In genomic region chr6:137883400-137883888, GRCh38 we compare ENCODE assay signal across 10 cellular contexts. TPM values are rescaled to one million over a fixed set of nuclear protein-coding genes. Genes with fewer than 3 reads are reported as not detected.
DNase-seq lines count a peak whose midpoint lies in the region; ATAC-seq and TF ChIP-seq lines count a peak whose summit lies in the region.
"Had no signal": no experiment of that assay in that cellular context is flagged by ENCODE, and none has a peak within 500 bp of the region (broad histone marks: within the 10 kb centered on the region; RNA-seq: fewer than 3 reads in every experiment).

No MANE protein-coding gene starts in this region.

- DNase-seq in SKM-1 (lab: John Stamatoyannopoulos, UW; ENCODE audit: unreplicated experiment) (peak; percentile 50), osteoblast (ENCODE audit: insufficient read length, low spot score, missing footprints) (no peak), 8988T (no peak), HPDE6-E6E7 (ENCODE audit: extremely low spot score) (no peak)
- DNase-seq in effector CD8-positive, alpha-beta T cell (lab: John Stamatoyannopoulos, UW): peak; percentile 20
- DNase-seq in activated CD4-positive, CD25-positive, alpha-beta regulatory T cell treated with anti-CD3 and anti-CD28 coated beads, Interleukin-2, amount 50 U/mL, for 72 hours: no peak

- no peak overlapping the region for H3K4me3 ChIP-seq in osteoblast (ENCODE audit: insufficient read depth, low read length)
- H3K4me3 ChIP-seq: cardiac muscle cell had no signal

- no peak for TF ChIP-seq CTCF in osteoblast (IDR thresholded peaks at IDR 0.05; ENCODE audit: extremely low read depth, low read depth, low read length)

- H4K20me1 ChIP-seq in osteoblast (ENCODE audit: insufficient read depth, low read length): no peaks in the 10 kb centered on the region

- H2AFZ ChIP-seq in osteoblast (ENCODE audit: low read length): no peak overlapping the region

- H3K4me1 ChIP-seq in osteoblast (ENCODE audit: insufficient read depth, low read length): peaks cover 49% of the 10 kb centered on the region

- H3K36me3 ChIP-seq in osteoblast (ENCODE audit: insufficient read depth, low read length): peaks cover 45% of the 10 kb centered on the region

- ATAC-seq in GM18868 (IDR thresholded peaks at IDR 0.05; ENCODE audit: unreplicated experiment) (peak; percentile 28), GM19035 (IDR thresholded peaks at IDR 0.05; ENCODE audit: unreplicated experiment) (no peak)

- no peaks in the 10 kb centered on the region for H3K27me3 ChIP-seq in osteoblast (ENCODE audit: insufficient read depth, low read length)
- H3K27me3 ChIP-seq: cardiac muscle cell had no signal

- peaks cover 17% of the 10 kb centered on the region for H3K79me2 ChIP-seq in osteoblast (ENCODE audit: insufficient read depth, low read length)

- peak overlapping the region; percentile 88 for H3K27ac ChIP-seq in osteoblast (ENCODE audit: low read depth, low read length)
- H3K27ac ChIP-seq: cardiac muscle cell, RWPE1 had no signal

- peak overlapping the region; percentile 20 for H3K4me2 ChIP-seq in osteoblast (ENCODE audit: insufficient read depth, low read length)

- H3K9me3 ChIP-seq in osteoblast (ENCODE audit: low read depth, low read length): no peaks in the 10 kb centered on the region

RNA-seq across cellular contexts. Expression of gene TNFAIP3, which starts 16.4 kb away (rescaled TPM):
- 8.5 and 10.5 TPM in 2 replicates for total RNA-seq in osteoblast

Comparison
In these comparisons a context has a peak if more than half of its experiments do, and no peak if none do; other contexts are left out.
1. DNase-seq: peak in SKM-1 (single experiment) and effector CD8-positive, alpha-beta T cell (single experiment); none in osteoblast (single experiment), activated CD4-positive, CD25-positive, alpha-beta regulatory T cell treated with anti-CD3 and anti-CD28 coated beads, Interleukin-2, amount 50 U/mL, for 72 hours (single experiment), 8988T (single experiment) and HPDE6-E6E7 (single experiment).